Comparison of ENCODE assay signal across 8 cellular contexts in genomic region chr16:81730090-81731051, GRCh38. TPM values are rescaled to one million over a fixed set of nuclear protein-coding genes. Genes with fewer than 3 reads are reported as not detected.
DNase-seq lines count a peak whose midpoint lies in the region; ATAC-seq, FAIRE-seq and TF ChIP-seq lines count a peak whose summit lies in the region.

No MANE protein-coding gene starts in this region.

- H3K27me3 ChIP-seq in H7 (ENCODE audit: control insufficient read depth, insufficient read depth, low read length) (no peaks in the 10 kb centered on the region), GM12878 (replicated peaks in 1 of 2; ENCODE audit: control insufficient read depth in 2 of 2, insufficient read depth in 2 of 2, low read length in 1 of 2) (no peaks in the 10 kb centered on the region)

- TF ChIP-seq CTCF in GM12878 (IDR thresholded peaks at IDR 0.05 in 2 of 3, conservative IDR thresholded peaks at IDR 0.05 in 1 of 3; ENCODE audit: control insufficient read depth in 2 of 3, extremely low read depth in 1 of 3, insufficient read depth in 1 of 3, low read depth in 3 of 3, low read length in 3 of 3) (peak; percentile 49 to 78 (median 74)), retinal pigment epithelial cell (conservative IDR thresholded peaks at IDR 0.05; ENCODE audit: low read depth, low read length) (peak; percentile 69)

- H3K79me2 ChIP-seq in GM12878 (ENCODE audit: control insufficient read depth, insufficient read depth, low read length) = no peaks in the 10 kb centered on the region

- H3K36me3 Mint-ChIP-seq in T-helper 17 cell (ENCODE audit: low read depth) = no peaks in the 10 kb centered on the region

- peak overlapping the region; percentile 99 for H3K4me2 ChIP-seq in GM12878 (ENCODE audit: control insufficient read depth, insufficient read depth)

- in situ Hi-C loops in GM12878 (cut with MboI) = no loop called here

- no peaks in the 10 kb centered on the region for H3K27me3 Mint-ChIP-seq in T-helper 17 cell

- WGBS in GM12878 (ENCODE audit: insufficient coverage, insufficient replicate concordance, low lambda C conversion rate, missing lambda C conversion rate) = 15% methylated on average over 47 of the region's 47 CpGs

- POLR2A ChIA-PET in GM12878 (lab: Charles Lee) = interaction anchor here (0.6 to 1.6 kb wide), 7 partner anchors 9 to 326 kb away, joined by 3 to 7 read pairs (median 4); no protein-coding TSS in a partner anchor

- peak overlapping the region; percentile 91 for H3K27ac Mint-ChIP-seq in T-helper 17 cell

- peak overlapping the region; percentile 59 for H3K9ac ChIP-seq in GM12878 (ENCODE audit: control insufficient read depth, insufficient read depth, low read length)

- peak overlapping the region; percentile 96 for H3K4me3 Mint-ChIP-seq in T-helper 17 cell

- H3K4me1 ChIP-seq in GM12878 (ENCODE audit: control insufficient read depth, insufficient read depth, low read length) = peaks cover 12% of the 10 kb centered on the region

- no peaks in the 10 kb centered on the region for H4K20me1 ChIP-seq in GM12878 (ENCODE audit: control insufficient read depth, insufficient read depth)

- peak overlapping the region; percentile 88 for H2AFZ ChIP-seq in GM12878 (ENCODE audit: control insufficient read depth, low read depth, low read length)

- no peak for TF ChIP-seq RAD21 in GM12878 (IDR thresholded peaks at IDR 0.05; ENCODE audit: insufficient read depth, low read depth, low read length)

- no TSS peak for BruUV-seq in GM12878 (replicated peaks; lab: Mats Ljungman, UMichigan)

- intact Hi-C loops in GM12878 (cut with micrococcal nuclease; ENCODE audit: unreplicated experiment) = loop anchor here (10.0 kb wide), 2 partner anchors 466 to 726 kb away; partner anchors contain the start of genes CENPN and CMC2

- peak overlapping the region; percentile 60 for H3K27ac ChIP-seq in GM12878 (ENCODE audit: control insufficient read depth, insufficient read depth)

- FAIRE-seq in GM12878 (lab: Jason Lieb, UNC) = peak; percentile 75

- peak; percentile 90 for ATAC-seq in T-helper 17 cell
- ATAC-seq in GM12878 = peak; percentile 93
- no peak for ATAC-seq in GM18520 (IDR thresholded peaks at IDR 0.05; ENCODE audit: unreplicated experiment)

- H3K36me3 ChIP-seq in H7 (replicated peaks; ENCODE audit: control insufficient read depth, insufficient read depth, low read length) (no peaks in the 10 kb centered on the region), GM12878 (ENCODE audit: control insufficient read depth in 2 of 2, insufficient read depth in 2 of 2, low read length in 1 of 2) (no peaks in the 10 kb centered on the region)

- H3K4me3 ChIP-seq in H7 (ENCODE audit: insufficient read depth, low read depth, low read length) (peak overlapping the region; percentile 38), GM12878 (peak overlapping the region; percentile 52), retinal pigment epithelial cell (ENCODE audit: low read length) (peak overlapping the region; percentile 39)

- DNase-seq in EL (peak; percentile 83), H7 (peak; percentile 99), NCI-H1092 treated with DMSO at 0.1 percent for 48 hours (lab: John Stamatoyannopoulos, UW) (peak; percentile 81), T-helper 17 cell (peak; percentile 35 to 56 (median 49)), GM12878 (ENCODE audit: low read depth, low spot score) (no peak), iPS DF 4.7 (ENCODE audit: extremely low read depth, low spot score) (peak; percentile 96), retinal pigment epithelial cell (ENCODE audit: low read depth) (peak; percentile 22)

- peaks cover 18% of the 10 kb centered on the region for H3K4me1 Mint-ChIP-seq in T-helper 17 cell

- no peak for TF ChIP-seq EP300 in GM12878 (IDR thresholded peaks at IDR 0.05; ENCODE audit: borderline replicate concordance in 1 of 2, control insufficient read depth in 1 of 2, low read depth in 2 of 2, low read length in 2 of 2)

- SMC1A ChIA-PET in GM12878 (lab: Charles Lee; ENCODE audit: uncharacterized antibody, unreplicated experiment) = interaction anchor here (0.6 to 2.5 kb wide), 19 partner anchors 8 to 733 kb away, joined by 3 to 23 read pairs (median 3); no protein-coding TSS in a partner anchor

- TF ChIP-seq POLR2A in GM12878 (IDR thresholded peaks at IDR 0.05; ENCODE audit: low read depth, low read length) = no peak

- H3K9me3 ChIP-seq in T-helper 17 cell (ENCODE audit: control insufficient read depth, low read length, poor library complexity, severe bottlenecking) = no peaks in the 10 kb centered on the region
- H3K9me3 ChIP-seq in GM12878 (replicated peaks; ENCODE audit: control insufficient read depth, insufficient read depth, low read length) = no peaks in the 10 kb centered on the region

- CTCF ChIA-PET in GM12878 (lab: Yijun Ruan, JAX) = interaction anchor here (0.6 to 3.0 kb wide), 29 partner anchors 8 to 525 kb away, joined by 3 to 21 read pairs (median 4); no protein-coding TSS in a partner anchor

- RAD21 ChIA-PET in GM12878 (lab: Charles Lee; ENCODE audit: unreplicated experiment) = interaction anchor here (0.6 to 1.9 kb wide), 22 partner anchors 8 to 277 kb away, joined by 3 to 15 read pairs (median 4); no protein-coding TSS in a partner anchor

TF ChIP-seq in GM12878, 131 proteins besides CTCF, POLR2A, EP300 and RAD21 (continues in another document):
- no peak for TF ChIP-seq BCL11A (IDR thresholded peaks at IDR 0.05; ENCODE audit: low read depth, low read length)
- peak in 1 of 2 experiments; percentile 7; a peak in 1 of 4 replicates for TF ChIP-seq ETV6 (conservative IDR thresholded peaks at IDR 0.05 in 1 of 2, IDR thresholded peaks at IDR 0.05 in 1 of 2; ENCODE audit: borderline replicate concordance in 1 of 2, low read depth in 1 of 2)
- no peak for TF ChIP-seq ZNF592 (IDR thresholded peaks at IDR 0.05)
- TF ChIP-seq NKRF (conservative IDR thresholded peaks at IDR 0.05) = 0 out of 2 replicates have a peak, but pooled peaks have one; percentile 17
- peak; percentile 72 for TF ChIP-seq LARP7 (IDR thresholded peaks at IDR 0.05)
- no peak for TF ChIP-seq NRF1 (conservative IDR thresholded peaks at IDR 0.05; ENCODE audit: low read depth, low read length)

RNA-seq across cellular contexts. Expression of gene PLCG2, which starts 48.7 kb away (rescaled TPM):
- 2.5 and 2.7 TPM in 2 replicates for total RNA-seq in H7 (2014; rRNA removed; shearing (Covaris generic))
- total RNA-seq in T-helper 17 cell = 10 to 100 TPM in 1 of 2 donors, 1 to 10 TPM in 1; 4.2 to 16.2 TPM
- total RNA-seq in GM12878 (2013; cell fraction: nucleolus; rRNA removed) = 718 and 719 TPM in 2 replicates
- total RNA-seq in GM12878 (2014; rRNA removed) = 131 and 138 TPM in 2 replicates
- 137 and 139 TPM in 2 replicates for total RNA-seq in GM12878 (2014; rRNA removed; fragmentation: Illumina TruSeq; extraction: Trizol)
- 243 and 256 TPM in 2 replicates for total RNA-seq in GM12878 (2021)
- polyA plus RNA-seq in GM12878 (2011; ENCODE audit: low read depth) = 62.1 TPM
- 245 and 253 TPM in 2 replicates for polyA plus RNA-seq in GM12878 (2011; rRNA removed)
- 204 and 222 TPM in 2 replicates for polyA plus RNA-seq in GM12878 (2011; cell fraction: cytosol; rRNA removed)
- polyA plus RNA-seq in GM12878 (2011; cell fraction: nucleus; rRNA removed) = 783 and 874 TPM in 2 replicates
- polyA plus RNA-seq in GM12878 (2012) = 112 and 157 TPM in 2 replicates
- polyA plus RNA-seq in GM12878 (2014; fragmentation: Illumina TruSeq; extraction: Trizol) = 151 and 159 TPM in 2 replicates
- polyA plus RNA-seq in GM12878 (2014; fragmentation: Nextera tagmentation; extraction: Ambion mirVana) = 10 to 100 TPM; 47.6 to 53.9 TPM
- 148 and 152 TPM in 2 replicates for polyA plus RNA-seq in GM12878 (2014; rRNA removed)
- polyA plus RNA-seq in GM12878 (2016; fragmentation: Nextera tagmentation; extraction: Ambion mirVana) = 100 to 1,000 TPM; 156 to 168 TPM
- polyA minus RNA-seq in GM12878 (2011; rRNA and poly(A)+ RNA removed) = 502 and 650 TPM in 2 replicates
- 202 and 205 TPM in 2 replicates for polyA minus RNA-seq in GM12878 (2011; cell fraction: cytosol; rRNA and poly(A)+ RNA removed)
- 448 and 681 TPM in 2 replicates for polyA minus RNA-seq in GM12878 (2011; cell fraction: nucleus; rRNA and poly(A)+ RNA removed)

Comparison
In these comparisons a context has a peak if more than half of its experiments do, and no peak if none do; other contexts are left out.
1. RNA of gene PLCG2, which starts 48.7 kb away (total RNA-seq): 131 to 719 TPM in GM12878; 4.2 to 16.2 TPM in T-helper 17 cell and 2.5 to 2.7 TPM in H7; every median in the first group is over 4 times any median in the second.
2. Peak in every context shown above with its lines, with median percentiles within 50 percentile points of each other: H3K4me3 ChIP-seq.